Comparison of ENCODE assay signal across 12 cellular contexts in genomic region chr19:4393947-4394590, GRCh38. TPM values are rescaled to one million over a fixed set of nuclear protein-coding genes. Genes with fewer than 3 reads are reported as not detected.
DNase-seq lines count a peak whose midpoint lies in the region; ATAC-seq and TF ChIP-seq lines count a peak whose summit lies in the region.
"Had no signal": no experiment of that assay in that cellular context is flagged by ENCODE, and none has a peak within 500 bp of the region (broad histone marks: within the 10 kb centered on the region; RNA-seq: fewer than 3 reads in every experiment).

No MANE protein-coding gene starts in this region.

- H3K9me3 ChIP-seq in upper lobe of right lung, result no peaks in the 10 kb centered on the region
- H3K9me3 ChIP-seq: gastrocnemius medialis had no signal

- no peak overlapping the region for H3K4me3 Mint-ChIP-seq in activated T-cell treated with anti-CD3 and anti-CD28 coated beads, Interleukin-2, amount 50 U/mL, for 24 hours
- H3K4me3 Mint-ChIP-seq in activated naive CD8-positive, alpha-beta T cell treated with anti-CD3 and anti-CD28 coated beads, Interleukin-2, amount 10 ng/mL, durations not matched to agents 7 days and 5 days, result no peak overlapping the region
- no peak overlapping the region for H3K4me3 Mint-ChIP-seq in immature natural killer cell
- H3K4me3 Mint-ChIP-seq in stimulated activated naive B cell treated with anti-CD40 and anti-IgM and Interleukin-4, amounts not matched to agents 10 μg/mL and 1 μg/mL and 100 μg/mL, for 72 hours, result no peak overlapping the region

- H3K9me3 Mint-ChIP-seq in activated T-cell treated with anti-CD3 and anti-CD28 coated beads, Interleukin-2, amount 50 U/mL, for 24 hours, result no peaks in the 10 kb centered on the region
- H3K9me3 Mint-ChIP-seq in activated naive CD8-positive, alpha-beta T cell treated with anti-CD3 and anti-CD28 coated beads, Interleukin-2, amount 10 ng/mL, durations not matched to agents 7 days and 5 days, result no peaks in the 10 kb centered on the region
- H3K9me3 Mint-ChIP-seq in immature natural killer cell, result no peaks in the 10 kb centered on the region
- no peaks in the 10 kb centered on the region for H3K9me3 Mint-ChIP-seq in stimulated activated naive B cell treated with anti-CD40 and anti-IgM and Interleukin-4, amounts not matched to agents 10 μg/mL and 1 μg/mL and 100 μg/mL, for 72 hours

- peaks cover 72% of the 10 kb centered on the region for H3K4me1 Mint-ChIP-seq in activated T-cell treated with anti-CD3 and anti-CD28 coated beads, Interleukin-2, amount 50 U/mL, for 24 hours (ENCODE audit: low read depth)
- H3K4me1 Mint-ChIP-seq in activated naive CD8-positive, alpha-beta T cell treated with anti-CD3 and anti-CD28 coated beads, Interleukin-2, amount 10 ng/mL, durations not matched to agents 7 days and 5 days, result peaks cover 41% of the 10 kb centered on the region
- peaks cover 52 to 77% of the 10 kb centered on the region in 2 donors for H3K4me1 Mint-ChIP-seq in immature natural killer cell
- H3K4me1 Mint-ChIP-seq in stimulated activated naive B cell treated with anti-CD40 and anti-IgM and Interleukin-4, amounts not matched to agents 10 μg/mL and 1 μg/mL and 100 μg/mL, for 72 hours, result peaks cover 45 to 76% of the 10 kb centered on the region in 2 donors

- no peak for ATAC-seq in activated naive CD8-positive, alpha-beta T cell treated with anti-CD3 and anti-CD28 coated beads, Interleukin-2, amount 10 ng/mL, durations not matched to agents 7 days and 5 days (ENCODE audit: low read depth)
- no peak for ATAC-seq in stimulated activated naive B cell treated with anti-CD40 and anti-IgM and Interleukin-4, amounts not matched to agents 10 μg/mL and 1 μg/mL and 100 μg/mL, for 72 hours (replicated peaks)
- ATAC-seq in upper lobe of right lung, result no peak
- ATAC-seq: gastrocnemius medialis had no signal

- POLR2A ChIA-PET in activated naive CD8-positive, alpha-beta T cell treated with anti-CD3 and anti-CD28 coated beads, Interleukin-2, amount 10 ng/mL, durations not matched to agents 7 days and 5 days (lab: Charles Lee), result interaction anchor here (0.6 to 1.2 kb wide), 2 partner anchors 24 to 50 kb away, joined by 3 read pairs; partner anchors contain the start of gene MPND

- intact Hi-C loops in upper lobe of right lung (cut with DNase I), result no loop called here

- no peak for DNase-seq in activated T-cell treated with anti-CD3 and anti-CD28 coated beads, Interleukin-2, amount 50 U/mL, for 24 hours
- DNase-seq in activated T-cell treated with anti-CD3 and anti-CD28 coated beads for 4 hours, result no peak
- no peak for DNase-seq in activated naive CD8-positive, alpha-beta T cell treated with anti-CD3 and anti-CD28 coated beads, Interleukin-2, amount 10 ng/mL, durations not matched to agents 7 days and 5 days
- no peak for DNase-seq in immature natural killer cell
- no peak for DNase-seq in stimulated activated naive B cell treated with anti-CD40 and anti-IgM and Interleukin-4, amounts not matched to agents 10 μg/mL and 1 μg/mL and 100 μg/mL, for 72 hours
- no peak for DNase-seq in SK-N-DZ (ENCODE audit: low spot score)
- DNase-seq in NCI-H1048 (lab: John Stamatoyannopoulos, UW), result no peak
- DNase-seq in upper lobe of right lung, result no peak
- DNase-seq: activated CD4-positive, CD25-positive, alpha-beta regulatory T cell; gastrocnemius medialis; NK-92 treated with Interleukin-12 subunit alpha and Interleukin-12 subunit beta, amount 100 ng/mL, for 24 hours had no signal

- no peak overlapping the region for H3K27ac ChIP-seq in upper lobe of right lung

- H3K27me3 ChIP-seq in upper lobe of right lung, result no peaks in the 10 kb centered on the region
- H3K27me3 ChIP-seq: gastrocnemius medialis had no signal

- peaks cover 77% of the 10 kb centered on the region for H3K4me1 ChIP-seq in upper lobe of right lung

- no peak overlapping the region for H3K4me3 ChIP-seq in upper lobe of right lung
- H3K4me3 ChIP-seq: gastrocnemius medialis, lung had no signal

- no peaks in the 10 kb centered on the region for H3K27me3 Mint-ChIP-seq in activated T-cell treated with anti-CD3 and anti-CD28 coated beads, Interleukin-2, amount 50 U/mL, for 24 hours
- H3K27me3 Mint-ChIP-seq in activated naive CD8-positive, alpha-beta T cell treated with anti-CD3 and anti-CD28 coated beads, Interleukin-2, amount 10 ng/mL, durations not matched to agents 7 days and 5 days, result no peaks in the 10 kb centered on the region
- H3K27me3 Mint-ChIP-seq in immature natural killer cell (ENCODE audit: low read depth in 3 of 3), result peaks cover 0 to 2% (median 0%) of the 10 kb centered on the region in 3 donors
- H3K27me3 Mint-ChIP-seq in stimulated activated naive B cell treated with anti-CD40 and anti-IgM and Interleukin-4, amounts not matched to agents 10 μg/mL and 1 μg/mL and 100 μg/mL, for 72 hours, result no peaks in the 10 kb centered on the region

- no peak for TF ChIP-seq CTCF in upper lobe of right lung (IDR thresholded peaks at IDR 0.05)

- H3K27ac Mint-ChIP-seq in activated T-cell treated with anti-CD3 and anti-CD28 coated beads, Interleukin-2, amount 50 U/mL, for 24 hours, result peak overlapping the region; percentile 12
- peak overlapping the region; percentile 10 for H3K27ac Mint-ChIP-seq in activated naive CD8-positive, alpha-beta T cell treated with anti-CD3 and anti-CD28 coated beads, Interleukin-2, amount 10 ng/mL, durations not matched to agents 7 days and 5 days
- peak overlapping the region in 4 of 6 donors; percentile 31 to 55 (median 38) for H3K27ac Mint-ChIP-seq in immature natural killer cell
- H3K27ac Mint-ChIP-seq in stimulated activated naive B cell treated with anti-CD40 and anti-IgM and Interleukin-4, amounts not matched to agents 10 μg/mL and 1 μg/mL and 100 μg/mL, for 72 hours, result peak overlapping the region; percentile 3

- H3K36me3 Mint-ChIP-seq in activated T-cell treated with anti-CD3 and anti-CD28 coated beads, Interleukin-2, amount 50 U/mL, for 24 hours (ENCODE audit: low read depth), result peaks cover 71% of the 10 kb centered on the region
- H3K36me3 Mint-ChIP-seq in activated naive CD8-positive, alpha-beta T cell treated with anti-CD3 and anti-CD28 coated beads, Interleukin-2, amount 10 ng/mL, durations not matched to agents 7 days and 5 days, result peaks cover 17% of the 10 kb centered on the region
- H3K36me3 Mint-ChIP-seq in immature natural killer cell, result no peaks in the 10 kb centered on the region
- peaks cover 19 to 48% of the 10 kb centered on the region in 2 donors for H3K36me3 Mint-ChIP-seq in stimulated activated naive B cell treated with anti-CD40 and anti-IgM and Interleukin-4, amounts not matched to agents 10 μg/mL and 1 μg/mL and 100 μg/mL, for 72 hours

- H3K36me3 ChIP-seq in upper lobe of right lung, result peaks cover 18% of the 10 kb centered on the region

RNA-seq across cellular contexts. Expression of gene SH3GL1, which starts 6.3 kb away (rescaled TPM):
- total RNA-seq in activated naive CD8-positive, alpha-beta T cell treated with anti-CD3 and anti-CD28 coated beads, Interleukin-2, amount 10 ng/mL, durations not matched to agents 7 days and 5 days, result 10 to 100 TPM; 54.6 to 56.8 TPM
- 10 to 100 TPM; 13.8 to 24.6 (median 18.4) TPM for polyA plus RNA-seq in immature natural killer cell
- polyA plus RNA-seq in SK-N-DZ (2014; cell fraction: cytosol; rRNA removed), result 47.0 and 62.2 TPM in 2 replicates
- polyA plus RNA-seq in SK-N-DZ (2014; cell fraction: nucleus; rRNA removed), result 41.5 and 42.2 TPM in 2 replicates
- total RNA-seq in upper lobe of right lung, result 47.6 TPM

RNA-seq across cellular contexts. Expression of gene CHAF1A, which starts 8.4 kb away (rescaled TPM):
- total RNA-seq in activated naive CD8-positive, alpha-beta T cell treated with anti-CD3 and anti-CD28 coated beads, Interleukin-2, amount 10 ng/mL, durations not matched to agents 7 days and 5 days, result 10 to 100 TPM; 77.0 to 79.1 TPM
- polyA plus RNA-seq in immature natural killer cell, result 1 to 10 TPM; 1.5 to 8.5 (median 2.9) TPM
- polyA plus RNA-seq in SK-N-DZ (2014; cell fraction: cytosol; rRNA removed), result 44.2 and 55.5 TPM in 2 replicates
- 54.0 and 71.2 TPM in 2 replicates for polyA plus RNA-seq in SK-N-DZ (2014; cell fraction: nucleus; rRNA removed)
- total RNA-seq in upper lobe of right lung, result 10.8 TPM

RNA-seq across cellular contexts. Expression of gene MPND, which starts 50.7 kb away (rescaled TPM):
- 10 to 100 TPM; 23.7 to 26.2 TPM for total RNA-seq in activated naive CD8-positive, alpha-beta T cell treated with anti-CD3 and anti-CD28 coated beads, Interleukin-2, amount 10 ng/mL, durations not matched to agents 7 days and 5 days
- 10 to 100 TPM in 2 of 3 donors, 1 to 10 TPM in 1; 9.0 to 13.4 (median 11.3) TPM for polyA plus RNA-seq in immature natural killer cell
- polyA plus RNA-seq in SK-N-DZ (2014; cell fraction: cytosol; rRNA removed), result 8.7 and 15.5 TPM in 2 replicates
- 14.1 and 19.4 TPM in 2 replicates for polyA plus RNA-seq in SK-N-DZ (2014; cell fraction: nucleus; rRNA removed)
- total RNA-seq in upper lobe of right lung, result 29.3 TPM

RNA-seq across cellular contexts. Expression of gene STAP2, which starts 55.4 kb away (rescaled TPM):
- 1 to 10 TPM; 8.4 to 8.8 TPM for total RNA-seq in activated naive CD8-positive, alpha-beta T cell treated with anti-CD3 and anti-CD28 coated beads, Interleukin-2, amount 10 ng/mL, durations not matched to agents 7 days and 5 days
- 1 to 10 TPM in 1 of 3 donors, under 1 TPM in 1, not detected in 1; 0.89 to 4.2 TPM for polyA plus RNA-seq in immature natural killer cell
- 3.9 and 6.6 TPM in 2 replicates for polyA plus RNA-seq in SK-N-DZ (2014; cell fraction: cytosol; rRNA removed)
- polyA plus RNA-seq in SK-N-DZ (2014; cell fraction: nucleus; rRNA removed), result 3.0 and 7.3 TPM in 2 replicates
- 16.1 TPM for total RNA-seq in upper lobe of right lung
